Comparison of ENCODE assay signal across 18 cellular contexts in the genomic region with DNA sequence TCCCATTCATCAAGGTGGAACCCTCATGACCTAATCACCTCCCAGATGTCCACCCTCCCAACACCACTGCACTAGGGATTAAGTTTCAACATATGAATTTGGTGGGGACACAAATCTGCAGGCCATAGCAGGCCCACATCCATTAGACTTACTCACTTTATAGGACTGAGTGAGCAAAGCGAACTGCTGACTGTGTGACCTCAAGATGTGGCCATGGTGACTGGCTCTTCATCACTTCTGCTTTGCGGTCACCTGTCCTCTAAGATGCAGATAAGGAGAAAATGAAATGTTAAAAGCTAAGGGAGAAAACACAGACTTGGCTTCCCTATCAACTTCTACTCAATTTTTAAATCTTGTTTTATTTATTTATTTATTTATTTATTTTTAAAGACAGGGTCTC.
"Had no signal": no experiment of that assay in that cellular context is flagged by ENCODE, and none has a peak within 500 bp of the region (broad histone marks: within the 10 kb centered on the region; RNA-seq: fewer than 3 reads in every experiment).

No MANE protein-coding gene starts in this region.

- H3K4me3 ChIP-seq: esophagus muscularis mucosa, gastrocnemius medialis, hepatocyte, left ventricle myocardium inferior, lower lobe of right lung, pancreas, suprapubic skin, thyroid gland had no signal

- DNase-seq: effector memory CD8-positive, alpha-beta T cell; gastrocnemius medialis; glutamatergic neuron; kidney; left cardiac atrium; left ventricle myocardium inferior; lower lobe of right lung; midbrain; occipital lobe; pancreas; right cardiac atrium; small intestine; stimulated activated CD4-positive, alpha-beta T cell treated with anti-CD3 and anti-CD28 coated beads, Interleukin-12 subunit alpha, Interleukin-12 subunit beta, amount 100 ng/mL, for 4 hours; stimulated activated naive CD8-positive, alpha-beta T cell treated with anti-CD3 and anti-CD28 coated beads, Interleukin-15, Interleukin-2, amounts not matched to agents 100 U/mL and 50 U/mL, for 24 hours; thyroid gland had no signal

- ATAC-seq: effector memory CD8-positive, alpha-beta T cell; gastrocnemius medialis; left cardiac atrium; lower lobe of right lung; pancreas; right cardiac atrium; stimulated activated naive CD8-positive, alpha-beta T cell treated with anti-CD3 and anti-CD28 coated beads, Interleukin-15, Interleukin-2, amounts not matched to agents 100 U/mL and 50 U/mL, for 24 hours had no signal
